Comparison of ENCODE assay signal across 1 cellular context in the genomic region with DNA sequence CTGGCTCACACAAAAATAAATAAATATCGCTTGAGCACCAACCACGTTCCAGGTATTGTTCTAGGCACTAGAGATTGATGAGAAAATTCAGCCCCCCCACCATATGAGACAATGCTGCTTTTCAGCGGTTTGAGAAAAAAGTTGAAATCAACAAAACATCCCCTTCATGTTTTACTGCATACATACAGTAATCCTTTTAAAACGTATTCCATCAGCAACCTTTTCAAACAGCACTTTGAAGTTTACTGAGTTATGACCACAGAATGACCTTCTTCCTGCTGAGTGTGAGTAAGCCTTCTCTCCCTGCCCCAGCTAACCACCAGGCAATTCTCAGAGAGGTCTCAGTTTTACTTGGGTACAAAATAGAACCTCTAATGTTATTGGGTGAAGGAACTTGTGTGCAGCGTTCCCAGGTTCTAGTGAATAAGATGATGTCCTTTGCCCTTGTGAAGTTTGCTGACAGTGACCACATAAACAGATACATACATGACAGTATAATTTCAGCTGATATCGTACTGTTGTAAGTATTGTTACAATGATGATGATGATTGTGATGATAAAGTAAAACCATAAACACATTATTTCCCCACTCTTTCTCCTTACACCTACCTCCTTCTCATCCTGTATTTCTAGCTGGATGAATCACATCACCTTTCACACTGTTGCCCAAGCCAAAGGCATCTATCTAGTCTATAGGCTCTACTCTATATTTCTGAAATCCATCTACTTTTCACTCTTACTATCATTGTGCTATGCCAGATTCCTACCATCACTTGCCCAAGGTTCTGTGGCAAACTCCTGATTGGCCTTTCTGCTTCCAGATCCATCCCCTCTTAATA.
TF ChIP-seq lines count a peak whose summit lies in the region.

No MANE protein-coding gene starts in this region.

TF ChIP-seq in GM12878, 131 proteins besides CTCF, POLR2A, EP300 and RAD21 (continued from another document):
- TF ChIP-seq NR2F1 (conservative IDR thresholded peaks at IDR 0.05) (peak; percentile 51; the same call in 1 of the 2 replicates), NFXL1 (IDR thresholded peaks at IDR 0.05; ENCODE audit: borderline replicate concordance) (no peak), YBX1 (IDR thresholded peaks at IDR 0.05) (no peak), BMI1 (IDR thresholded peaks at IDR 0.05; ENCODE audit: borderline replicate concordance) (no peak), CREM (IDR thresholded peaks at IDR 0.05; ENCODE audit: low read depth) (peak; percentile 44; the same call in 1 of the 2 replicates), RAD51 (IDR thresholded peaks at IDR 0.05) (no peak), RFX5 (IDR thresholded peaks at IDR 0.05; ENCODE audit: low read depth, low read length) (no peak), RELB (IDR thresholded peaks at IDR 0.05; ENCODE audit: low read depth) (no peak), CREB1 (IDR thresholded peaks at IDR 0.05; ENCODE audit: low read depth) (peak; percentile 77), BCLAF1 (IDR thresholded peaks at IDR 0.05) (no peak), SMC3 (IDR thresholded peaks at IDR 0.05; ENCODE audit: borderline replicate concordance, low read length) (no peak), RUNX3 (IDR thresholded peaks at IDR 0.05; ENCODE audit: low read length) (peak; percentile 80), LARP7 (IDR thresholded peaks at IDR 0.05) (no peak)
TF ChIP-seq in GM12878: peak in this region for 6.
